Comparison of ENCODE assay signal across 1 cellular context in genomic region chr5:141477169-141477568, GRCh38.
TF ChIP-seq lines count a peak whose summit lies in the region.

No MANE protein-coding gene starts in this region.

TF ChIP-seq in WTC11, 78 proteins besides CTCF, POLR2A, EP300 and RAD21 (continued from another document):
- TF ChIP-seq PRDM15 (CRISPR knock-in tag; IDR thresholded peaks at IDR 0.05) (no peak), ZBTB21 (CRISPR knock-in tag; IDR thresholded peaks at IDR 0.05; ENCODE audit: borderline replicate concordance) (no peak)
